ENCODE assay signal across 34 cellular contexts in genomic region chr1:175936736-175937135, GRCh38.
"Had no signal": no experiment of that assay in that cellular context is flagged by ENCODE, and none has a peak within 500 bp of the region (broad histone marks: within the 10 kb centered on the region; RNA-seq: fewer than 3 reads in every experiment).

No MANE protein-coding gene starts in this region.

- H3K4me1 Mint-ChIP-seq: activated B cell treated with CpG ODN at 0.5 μM for 24 hours; activated T-helper 17 cell treated with anti-CD3 and anti-CD28 coated beads, Interleukin-2, amount 50 U/mL, for 72 hours; T-helper 17 cell had no signal

- H3K27me3 ChIP-seq: brain microvascular endothelial cell, esophagus squamous epithelium, gastroesophageal sphincter, heart right ventricle had no signal

- H3K4me1 ChIP-seq: esophagus squamous epithelium, gastroesophageal sphincter, heart right ventricle had no signal

- H3K9me3 Mint-ChIP-seq: activated T-helper 17 cell treated with anti-CD3 and anti-CD28 coated beads, Interleukin-2, amount 50 U/mL, for 72 hours; effector memory CD8-positive, alpha-beta T cell; T-helper 2 cell treated with Interferon-gamma antibody and Interleukin-4, amounts not matched to agents 5 μg/mL and 100 μg/mL, for 36 hours had no signal

- H3K36me3 ChIP-seq: brain microvascular endothelial cell had no signal

- FAIRE-seq: astrocyte, colon, endometrium, endothelial cell of umbilical vein had no signal

- H3K4me3 Mint-ChIP-seq: activated B cell treated with CpG ODN at 0.5 μM for 24 hours; activated CD8-positive, alpha-beta T cell treated with anti-CD3 and anti-CD28 coated beads for 36 hours; activated naive CD8-positive, alpha-beta T cell; activated T-cell treated with anti-CD3 and anti-CD28 coated beads, Interleukin-2, amount 50 U/mL, for 4 hours; activated T-helper 17 cell treated with anti-CD3 and anti-CD28 coated beads, Interleukin-2, amount 50 U/mL, for 72 hours; effector memory CD8-positive, alpha-beta T cell; T-helper 17 cell; T-helper 2 cell treated with Interferon-gamma antibody and Interleukin-4, amounts not matched to agents 5 μg/mL and 100 μg/mL, for 36 hours had no signal

- H3K4me3 ChIP-seq: esophagus squamous epithelium, gastroesophageal sphincter, heart right ventricle had no signal

- H3K9me3 ChIP-seq: esophagus squamous epithelium, gastroesophageal sphincter, heart right ventricle had no signal

- H3K27ac Mint-ChIP-seq: activated B cell treated with CpG ODN at 0.5 μM for 24 hours; activated CD8-positive, alpha-beta T cell treated with anti-CD3 and anti-CD28 coated beads for 36 hours; activated naive CD8-positive, alpha-beta T cell; activated T-helper 17 cell treated with anti-CD3 and anti-CD28 coated beads, Interleukin-2, amount 50 U/mL, for 72 hours; effector memory CD8-positive, alpha-beta T cell; T-helper 17 cell; T-helper 2 cell treated with Interferon-gamma antibody and Interleukin-4, amounts not matched to agents 5 μg/mL and 100 μg/mL, for 36 hours had no signal

- H3K27ac ChIP-seq: brain microvascular endothelial cell, epithelial cell of prostate, esophagus squamous epithelium, gastroesophageal sphincter, heart right ventricle, WERI-Rb-1 had no signal

- H3K27me3 Mint-ChIP-seq: activated B cell treated with CpG ODN at 0.5 μM for 24 hours; activated CD8-positive, alpha-beta T cell treated with anti-CD3 and anti-CD28 coated beads for 36 hours; activated naive CD8-positive, alpha-beta T cell; activated T-helper 17 cell treated with anti-CD3 and anti-CD28 coated beads, Interleukin-2, amount 50 U/mL, for 72 hours; effector memory CD8-positive, alpha-beta T cell; T-helper 17 cell had no signal

- DNase-seq: activated B cell treated with CpG ODN at 0.5 μM for 24 hours; activated CD4-positive, alpha-beta T cell treated with anti-CD3 and anti-CD28 coated beads for 48 hours; activated CD4-positive, alpha-beta T cell treated with anti-CD3 and anti-CD28 coated beads, Interleukin-2, amount 50 U/mL, for 1 hour; activated CD4-positive, alpha-beta T cell treated with anti-CD3 and anti-CD28 coated beads, Interleukin-2, amount 50 U/mL, for 48 hours; activated CD8-positive, alpha-beta memory T cell treated with anti-CD3 and anti-CD28 coated beads for 24 hours; activated CD8-positive, alpha-beta T cell treated with anti-CD3 and anti-CD28 coated beads for 36 hours; activated effector memory CD4-positive, alpha-beta T cell treated with Interleukin-2 at 50 U/mL for 16 hours; activated gamma-delta T cell treated with Interleukin-2 at 50 U/mL for 16 hours; activated naive CD4-positive, alpha-beta T cell treated with anti-CD3 and anti-CD28 coated beads, Interleukin-2, amount 50 U/mL, for 16 hours; activated naive CD4-positive, alpha-beta T cell treated with Interleukin-2 at 50 U/mL for 16 hours; activated T-cell treated with anti-CD3 and anti-CD28 coated beads, Interleukin-2, amount 50 U/mL, for 4 hours; amniotic stem cell; anterior cingulate cortex; brain microvascular endothelial cell; caudate nucleus; cortex of kidney; dermis blood vessel endothelial cell; effector CD4-positive, alpha-beta T cell; effector memory CD8-positive, alpha-beta T cell; esophagus squamous epithelium; foreskin melanocyte; heart right ventricle; T-helper 17 cell; T1000; WERI-Rb-1 had no signal
